In genomic region chr5:129382921-129383672, GRCh38 we compare ENCODE assay signal across 18 cellular contexts.
DNase-seq lines count a peak whose midpoint lies in the region; ATAC-seq, FAIRE-seq and TF ChIP-seq lines count a peak whose summit lies in the region.
"Had no signal": no experiment of that assay in that cellular context is flagged by ENCODE, and none has a peak within 500 bp of the region (broad histone marks: within the 10 kb centered on the region; RNA-seq: fewer than 3 reads in every experiment).

No MANE protein-coding gene starts in this region.

- dilution Hi-C loops in IMR-90 (cut with HindIII; ENCODE audit: low sequenced_read_pairs, unreplicated experiment) = no loop called here
- dilution Hi-C loops in endothelial cell of umbilical vein (cut with MboI; ENCODE audit: extremely low pct_ligation_motif_present, low sequenced_read_pairs) = no loop called here

- no peak overlapping the region for H2BK5ac ChIP-seq in IMR-90 (ENCODE audit: low read depth, low read length, poor library complexity, severe bottlenecking)

- CTCF ChIA-PET in IMR-90 (lab: Yijun Ruan, JAX) = interaction anchor here (0.6 kb wide), 1 partner anchor 17 kb away, joined by 3 read pairs; no protein-coding TSS in a partner anchor
- CTCF ChIA-PET in endothelial cell of umbilical vein (lab: Charles Lee) = no interaction called here
- CTCF ChIA-PET in RWPE1 (lab: Yijun Ruan, JAX) = interaction anchor here (0.6 kb wide), 2 partner anchors 75 to 469 kb away, joined by 3 read pairs; no protein-coding TSS in a partner anchor

- no peak overlapping the region for H3K14ac ChIP-seq in IMR-90 (replicated peaks; ENCODE audit: low read depth, low read length)

- H3K79me2 ChIP-seq in endothelial cell of umbilical vein (ENCODE audit: control insufficient read depth, insufficient read depth, low read length) = no peaks in the 10 kb centered on the region

- no peak overlapping the region for H3K23ac ChIP-seq in IMR-90 (ENCODE audit: low read depth, low read length)

- H4K8ac ChIP-seq in IMR-90 (ENCODE audit: low read depth in 2 of 2, low read length in 2 of 2) = no peak overlapping the region

- no peak for FAIRE-seq in endothelial cell of umbilical vein (lab: Jason Lieb, UNC)

- no peaks in the 10 kb centered on the region for H3K4me1 ChIP-seq in IMR-90 (ENCODE audit: control insufficient read depth, insufficient read depth, low read length)
- H3K4me1 ChIP-seq in endothelial cell of umbilical vein (ENCODE audit: control insufficient read depth, extremely low read depth, insufficient read depth, low read length) = no peaks in the 10 kb centered on the region

- H4K5ac ChIP-seq in IMR-90 (ENCODE audit: low read depth, low read length) = no peak overlapping the region

- H3K9ac ChIP-seq in IMR-90 (ENCODE audit: low read depth, low read length) (no peak overlapping the region), endothelial cell of umbilical vein (replicated peaks; ENCODE audit: extremely low read depth, insufficient read depth, low read length) (no peak overlapping the region)
- H3K9ac ChIP-seq: BLaER1 treated with 17β-estradiol and CSF1 and Interleukin-3, amounts not matched to agents 10 nM and 100 nM had no signal

- peak overlapping the region; percentile 36; the same call in 1 of the 2 replicates for H3K18ac ChIP-seq in IMR-90 (ENCODE audit: low read depth, low read length)

- peak overlapping the region; percentile 44; the same call in 1 of the 2 replicates for H3K27ac ChIP-seq in IMR-90 (ENCODE audit: insufficient read depth, low read length)
- H3K27ac ChIP-seq in endothelial cell of umbilical vein (ENCODE audit: insufficient read depth, low read depth, low read length) = no peak overlapping the region
- H3K27ac ChIP-seq in RWPE1 = no peak overlapping the region
- H3K27ac ChIP-seq: BLaER1 treated with 17β-estradiol and CSF1 and Interleukin-3, amounts not matched to agents 10 nM and 100 nM had no signal

- H3K4me3 ChIP-seq in IMR-90 (ENCODE audit: insufficient read depth, low read depth, low read length) (no peak overlapping the region), endothelial cell of umbilical vein (replicated peaks in 1 of 3; ENCODE audit: insufficient read depth in 1 of 3, low read depth in 1 of 3, low read length in 3 of 3) (no peak overlapping the region), foreskin fibroblast (ENCODE audit: low read depth in 1 of 2, low read length in 2 of 2) (no peak overlapping the region)
- H3K4me3 ChIP-seq: BLaER1 treated with 17β-estradiol and CSF1 and Interleukin-3, amounts not matched to agents 10 nM and 100 nM had no signal

- peak; percentile 71 for ATAC-seq in IMR-90 (ENCODE audit: low read depth)
- no peak for ATAC-seq in HG02981 (IDR thresholded peaks at IDR 0.05; ENCODE audit: unreplicated experiment)
- no peak for ATAC-seq in GM19023 (IDR thresholded peaks at IDR 0.05; ENCODE audit: unreplicated experiment)
- ATAC-seq: SK-N-SH treated with all-trans-retinoic acid at 6 μM for 48 hours had no signal

- H2BK120ac ChIP-seq in IMR-90 (ENCODE audit: low read depth, low read length) = no peak overlapping the region

- H2AFZ ChIP-seq in IMR-90 (replicated peaks; ENCODE audit: low read length, poor library complexity) (no peak overlapping the region), endothelial cell of umbilical vein (ENCODE audit: low read depth, low read length) (no peak overlapping the region)

- H3K9me1 ChIP-seq in IMR-90 (ENCODE audit: insufficient read depth, low read length) = no peaks in the 10 kb centered on the region
- H3K9me1 ChIP-seq in endothelial cell of umbilical vein (replicated peaks; ENCODE audit: control insufficient read depth, extremely low read depth, insufficient read depth, low read length) = no peaks in the 10 kb centered on the region

- H3K27me3 ChIP-seq in IMR-90 (ENCODE audit: control insufficient read depth, insufficient read depth, low read length) (no peaks in the 10 kb centered on the region), endothelial cell of umbilical vein (ENCODE audit: control insufficient read depth in 2 of 2, insufficient read depth in 2 of 2, low read length in 2 of 2) (no peaks in the 10 kb centered on the region)
- H3K27me3 ChIP-seq: BLaER1 treated with 17β-estradiol and CSF1 and Interleukin-3, amounts not matched to agents 10 nM and 100 nM had no signal

- no peak overlapping the region for H3K56ac ChIP-seq in IMR-90 (ENCODE audit: extremely low read depth, insufficient read depth, low read length)

- H3K9me3 ChIP-seq in IMR-90 (ENCODE audit: control insufficient read depth, insufficient read depth, low read length) (no peaks in the 10 kb centered on the region), endothelial cell of umbilical vein (replicated peaks; ENCODE audit: control insufficient read depth, insufficient read depth, low read length) (no peaks in the 10 kb centered on the region)
- H3K9me3 ChIP-seq: BLaER1 treated with 17β-estradiol and CSF1 and Interleukin-3, amounts not matched to agents 10 nM and 100 nM had no signal

- no peak for TF ChIP-seq POLR2A in IMR-90 (IDR thresholded peaks at IDR 0.05; ENCODE audit: low read depth, low read length)
- TF ChIP-seq POLR2A in endothelial cell of umbilical vein (IDR thresholded peaks at IDR 0.05; ENCODE audit: low read depth, low read length) = no peak

- H2BK20ac ChIP-seq in IMR-90 (ENCODE audit: low read depth, low read length) = no peak overlapping the region

- H3K4ac ChIP-seq in IMR-90 (ENCODE audit: low read depth, low read length) = no peak overlapping the region

- H2AK9ac ChIP-seq in IMR-90 (replicated peaks; ENCODE audit: low read depth, low read length, poor library complexity) = no peak overlapping the region

- in situ Hi-C loops in IMR-90 (cut with MboI; ENCODE audit: low sequenced_read_pairs) = no loop called here

- intact Hi-C loops in IMR-90 (cut with micrococcal nuclease) (no loop called here), endothelial cell of umbilical vein (cut with micrococcal nuclease) (no loop called here)

- no CpG with 5 or more reads among the region's 1 CpG for WGBS in IMR-90 (ENCODE audit: extremely low coverage in 2 of 2, insufficient read length in 1 of 2), 2 experiments

- H4K20me1 ChIP-seq in IMR-90 (ENCODE audit: insufficient read depth, low read length) (no peaks in the 10 kb centered on the region), endothelial cell of umbilical vein (replicated peaks; ENCODE audit: control insufficient read depth, extremely low read depth, insufficient read depth, low read length) (no peaks in the 10 kb centered on the region)
- H4K20me1 ChIP-seq: BLaER1 treated with 17β-estradiol and CSF1 and Interleukin-3, amounts not matched to agents 10 nM and 100 nM had no signal

- H3K36me3 ChIP-seq in IMR-90 (ENCODE audit: control insufficient read depth, insufficient read depth, low read length) = no peaks in the 10 kb centered on the region
- H3K36me3 ChIP-seq in endothelial cell of umbilical vein (ENCODE audit: control insufficient read depth in 2 of 2, extremely low read depth in 1 of 2, insufficient read depth in 2 of 2, low read length in 2 of 2) = no peaks in the 10 kb centered on the region
- H3K36me3 ChIP-seq: BLaER1 treated with 17β-estradiol and CSF1 and Interleukin-3, amounts not matched to agents 10 nM and 100 nM had no signal

- no peak overlapping the region for H3K4me2 ChIP-seq in IMR-90 (ENCODE audit: low read depth, low read length)
- H3K4me2 ChIP-seq in endothelial cell of umbilical vein (ENCODE audit: insufficient read depth, low read length) = no peak overlapping the region

- POLR2A ChIA-PET in IMR-90 (lab: Charles Lee; ENCODE audit: unreplicated experiment) (no interaction called here), endothelial cell of umbilical vein (lab: Charles Lee) (no interaction called here), RWPE1 (lab: Yijun Ruan, JAX; ENCODE audit: low non-redundant PET) (no interaction called here)

- no peaks in the 10 kb centered on the region for H3K79me1 ChIP-seq in IMR-90 (ENCODE audit: low read depth in 1 of 2, low read length in 2 of 2)

- TF ChIP-seq CTCF in IMR-90 (conservative IDR thresholded peaks at IDR 0.05; ENCODE audit: low read depth, low read length) (no peak), endothelial cell of umbilical vein (IDR thresholded peaks at IDR 0.05; ENCODE audit: extremely low read depth in 1 of 2, insufficient read depth in 1 of 2, low read depth in 1 of 2, low read length in 2 of 2) (no peak), foreskin fibroblast (IDR thresholded peaks at IDR 0.05; ENCODE audit: low read depth, low read length) (no peak), RWPE1 (conservative IDR thresholded peaks at IDR 0.05; ENCODE audit: low read depth) (no peak)

- no peak overlapping the region for H2BK15ac ChIP-seq in IMR-90 (ENCODE audit: low read depth, low read length)

- peak; percentile 31 for DNase-seq in IMR-90
- peak; percentile 15 for DNase-seq in endothelial cell of umbilical vein (ENCODE audit: low read depth, low spot score)
- DNase-seq in foreskin fibroblast = peak; percentile 44 to 71
- no peak for DNase-seq in kidney tubule cell (ENCODE audit: low spot score)
- no peak for DNase-seq in RWPE1 (ENCODE audit: low spot score)
- DNase-seq: DMS153, GOT3, Kasumi-1, MV-4-11, NCI-H1436, NCI-H2029 treated with DMSO at 0.1 percent for 48 hours, NCI-H510A, NCI-H82, Right ventricle myocardium superior had no signal

- no peak overlapping the region for H4K91ac ChIP-seq in IMR-90 (ENCODE audit: insufficient read depth, low read depth, low read length)

- H2AK5ac ChIP-seq in IMR-90 (ENCODE audit: low read depth, low read length) = no peak overlapping the region

- BruUV-seq in IMR-90 (replicated peaks; lab: Mats Ljungman, UMichigan) (no TSS peak), endothelial cell of umbilical vein (replicated peaks; lab: Mats Ljungman, UMichigan) (no TSS peak)

- no peak for TF ChIP-seq RAD21 in IMR-90 (IDR thresholded peaks at IDR 0.05; ENCODE audit: low read length)

TF ChIP-seq in IMR-90, 13 proteins besides CTCF, POLR2A, EP300 and RAD21:
- TF ChIP-seq FOS (IDR thresholded peaks at IDR 0.05; ENCODE audit: low read depth, low read length) = no peak
- TF ChIP-seq NFE2L2 (IDR thresholded peaks at IDR 0.05; ENCODE audit: low read depth, low read length) = no peak
- TF ChIP-seq RCOR1 (IDR thresholded peaks at IDR 0.05; ENCODE audit: insufficient replicate concordance, low read length) = no peak
- peak; percentile 67 for TF ChIP-seq BHLHE40 (IDR thresholded peaks at IDR 0.05; ENCODE audit: low read depth, low read length)
TF ChIP-seq in IMR-90: peak in this region for 1.

TF ChIP-seq in endothelial cell of umbilical vein, 7 proteins besides CTCF, POLR2A, EP300 and RAD21:
- TF ChIP-seq FOS (IDR thresholded peaks at IDR 0.05; ENCODE audit: borderline replicate concordance, insufficient read depth, low read length) (peak; percentile 17), JUN (IDR thresholded peaks at IDR 0.05; ENCODE audit: borderline replicate concordance, insufficient read depth, insufficient read length, low read depth) (no peak), MYC (IDR thresholded peaks at IDR 0.05; ENCODE audit: low read depth, low read length) (no peak), GATA2 (IDR thresholded peaks at IDR 0.05; ENCODE audit: insufficient read depth, insufficient read length, low read depth, low read length) (no peak)

Comparison
In these comparisons a context has a peak if more than half of its experiments do, and no peak if none do; other contexts are left out.
1. DNase-seq: peak in IMR-90 (single experiment), endothelial cell of umbilical vein (single experiment) and foreskin fibroblast (2 of 2); none in kidney tubule cell (single experiment) and RWPE1 (single experiment).